16 cellular contexts compared by ENCODE assay signal in genomic region chr5:53438486-53439472, GRCh38. TPM values are rescaled to one million over a fixed set of nuclear protein-coding genes. Genes with fewer than 3 reads are reported as not detected.
DNase-seq lines count a peak whose midpoint lies in the region; ATAC-seq and TF ChIP-seq lines count a peak whose summit lies in the region.
"Had no signal": no experiment of that assay in that cellular context is flagged by ENCODE, and none has a peak within 500 bp of the region (broad histone marks: within the 10 kb centered on the region; RNA-seq: fewer than 3 reads in every experiment).

No MANE protein-coding gene starts in this region.

- H3F3A ChIP-seq in Loucy (ENCODE audit: low read depth), result no peaks in the 10 kb centered on the region

- H3K9me3 ChIP-seq in Loucy (ENCODE audit: insufficient read depth, low read depth, low read length) (no peaks in the 10 kb centered on the region), adipocyte (ENCODE audit: control insufficient read depth, low read length) (no peaks in the 10 kb centered on the region), gastroesophageal sphincter (no peaks in the 10 kb centered on the region)
- H3K9me3 ChIP-seq: pancreas, transverse colon had no signal

- H3K9ac ChIP-seq in Loucy (ENCODE audit: low read depth, low read length, poor library complexity, severe bottlenecking) (no peak overlapping the region), adipocyte (ENCODE audit: low read length) (peak overlapping the region; percentile 9)

- H3K79me2 ChIP-seq in Loucy (ENCODE audit: insufficient read depth, low read length), result no peaks in the 10 kb centered on the region

- TF ChIP-seq POLR2A in gastroesophageal sphincter (IDR thresholded peaks at IDR 0.05), result no peak

- no peaks in the 10 kb centered on the region for H3K36me3 ChIP-seq in Loucy (ENCODE audit: insufficient read depth, low read length)
- H3K36me3 ChIP-seq in adipocyte (ENCODE audit: control insufficient read depth, insufficient read depth, low read length, severe bottlenecking), result no peaks in the 10 kb centered on the region
- no peaks in the 10 kb centered on the region for H3K36me3 ChIP-seq in gastroesophageal sphincter
- H3K36me3 ChIP-seq: pancreas, transverse colon had no signal

- TF ChIP-seq EP300 in gastroesophageal sphincter (IDR thresholded peaks at IDR 0.05), result no peak

- no peaks in the 10 kb centered on the region for H3K4me1 ChIP-seq in Loucy (ENCODE audit: insufficient read depth, low read length, poor library complexity, severe bottlenecking)
- peaks cover 21% of the 10 kb centered on the region for H3K4me1 ChIP-seq in adipocyte (ENCODE audit: control insufficient read depth, insufficient read depth, low read length)
- H3K4me1 ChIP-seq in gastroesophageal sphincter, result peaks cover 0 to 18% (median 0%) of the 10 kb centered on the region in 3 donors
- H3K4me1 ChIP-seq: pancreas had no signal

- 21 to 33% methylated on average over 5 to 6 of the region's 6 CpGs for WGBS in gastroesophageal sphincter (ENCODE audit: low coverage in 1 of 2), 2 donors

- H3K4me3 ChIP-seq in Loucy (ENCODE audit: low read length, poor library complexity, severe bottlenecking), result no peak overlapping the region
- H3K4me3 ChIP-seq in adipocyte (ENCODE audit: low read length), result no peak overlapping the region
- H3K4me3 ChIP-seq in gastroesophageal sphincter, result no peak overlapping the region
- H3K4me3 ChIP-seq: pancreas, transverse colon had no signal

- H2AFZ ChIP-seq in Loucy (ENCODE audit: low read length), result no peak overlapping the region

- no peak overlapping the region for H3K4me2 ChIP-seq in Loucy (ENCODE audit: low read depth, low read length, poor library complexity, severe bottlenecking)

- no peaks in the 10 kb centered on the region for H3K9me2 ChIP-seq in Loucy (replicated peaks; ENCODE audit: low read depth, low read length)

- intact Hi-C loops in Right ventricle myocardium superior (cut with DNase I), result no loop called here

- no peak overlapping the region for H3K27ac ChIP-seq in gastroesophageal sphincter
- H3K27ac ChIP-seq: HL-60, pancreas had no signal

- H3K27me3 ChIP-seq in Loucy (ENCODE audit: insufficient read depth, low read length, poor library complexity, severe bottlenecking) (no peaks in the 10 kb centered on the region), adipocyte (replicated peaks; ENCODE audit: control insufficient read depth, insufficient read depth, low read length) (no peaks in the 10 kb centered on the region), gastroesophageal sphincter (no peaks in the 10 kb centered on the region)
- H3K27me3 ChIP-seq: pancreas, transverse colon had no signal

- peak; percentile 58 for DNase-seq in AG08395 (ENCODE audit: low spot score)
- DNase-seq in adipocyte (ENCODE audit: low read depth), result peak; percentile 32
- DNase-seq in amygdala (lab: John Stamatoyannopoulos, UW), result no peak
- DNase-seq in Right ventricle myocardium superior, result no peak
- DNase-seq in SW 1271 (lab: John Stamatoyannopoulos, UW), result no peak
- DNase-seq: ACHN; activated naive CD4-positive, alpha-beta T cell; DMS153; NCI-H2227 treated with DMSO at 0.1 percent for 48 hours; stimulated activated CD4-positive, alpha-beta T cell treated with anti-CD3 and anti-CD28 coated beads, Interleukin-15, amount 100 ng/mL, for 24 hours; transverse colon had no signal

- H4K20me1 ChIP-seq in Loucy (ENCODE audit: insufficient read depth, low read length, poor library complexity, severe bottlenecking), result no peaks in the 10 kb centered on the region

- peak; percentile 31 for TF ChIP-seq CTCF in Loucy (conservative IDR thresholded peaks at IDR 0.05; ENCODE audit: low read length)
- no peak for TF ChIP-seq CTCF in gastroesophageal sphincter (IDR thresholded peaks at IDR 0.05)

- ATAC-seq in gastroesophageal sphincter, result peak; percentile 51
- ATAC-seq in Right ventricle myocardium superior (ENCODE audit: poor library complexity), result no peak
- ATAC-seq in HG02852 (IDR thresholded peaks at IDR 0.05; ENCODE audit: unreplicated experiment), result no peak
- ATAC-seq: pancreas had no signal

RNA-seq across cellular contexts. Expression of gene FST, which starts 41.6 kb away (rescaled TPM):
- total RNA-seq in gastroesophageal sphincter, result 10 to 100 TPM in 1 of 4 donors, 1 to 10 TPM in 2, under 1 TPM in 1; 0.93 to 10.1 (median 4.5) TPM
- total RNA-seq in Right ventricle myocardium superior, result 5.8 TPM

Comparison
In these comparisons a context has a peak if more than half of its experiments do, and no peak if none do; other contexts are left out.
1. DNase-seq: peak in AG08395 (single experiment) and adipocyte (single experiment); none in amygdala (0 of 56), Right ventricle myocardium superior (single experiment) and SW 1271 (0 of 2).